In the genomic region with DNA sequence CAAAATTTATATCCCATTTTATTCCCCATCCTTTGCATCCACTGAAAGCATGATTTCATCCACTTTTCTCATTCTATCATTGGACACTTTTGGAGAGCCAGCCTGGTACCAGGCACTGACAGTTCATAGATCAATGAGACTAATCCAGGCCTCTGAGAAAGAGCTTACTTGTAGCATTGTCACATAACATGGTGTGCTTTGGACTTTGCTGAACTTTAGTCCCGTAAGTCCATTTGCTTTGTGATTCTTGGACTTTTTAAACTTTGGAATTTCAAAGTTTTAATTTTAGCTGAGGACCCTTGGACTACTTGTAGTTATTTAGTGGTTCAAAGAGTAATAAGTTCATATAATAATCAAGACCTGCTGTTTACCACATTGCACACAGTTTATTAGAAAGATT, we compare ENCODE assay signal across 19 cellular contexts. TPM values are rescaled to one million over a fixed set of nuclear protein-coding genes. Genes with fewer than 3 reads are reported as not detected.
DNase-seq lines count a peak whose midpoint lies in the region; ATAC-seq, FAIRE-seq and TF ChIP-seq lines count a peak whose summit lies in the region.
"Had no signal": no experiment of that assay in that cellular context is flagged by ENCODE, and none has a peak within 500 bp of the region (broad histone marks: within the 10 kb centered on the region; RNA-seq: fewer than 3 reads in every experiment).

No MANE protein-coding gene starts in this region.

- TF ChIP-seq CTCF in dorsolateral prefrontal cortex (IDR thresholded peaks at IDR 0.05 in 54 of 56, conservative IDR thresholded peaks at IDR 0.05 in 2 of 56; ENCODE audit: low read depth in 1 of 56, partially characterized antibody in 56 of 56) = no peak
- no peak for TF ChIP-seq CTCF in right lobe of liver (IDR thresholded peaks at IDR 0.05)
- no peak for TF ChIP-seq CTCF in SK-N-SH (IDR thresholded peaks at IDR 0.05)

- H3K79me2 ChIP-seq in SK-N-SH (ENCODE audit: insufficient read depth) = no peaks in the 10 kb centered on the region

- FAIRE-seq in GM12892 (lab: Jason Lieb, UNC) = peak; percentile 69
- FAIRE-seq: A204.1 had no signal

- intact Hi-C loops in dorsolateral prefrontal cortex (cut with DNase I) (loop anchor here in 1 of 2 donors (1.0 to 10.0 kb wide), 2 partner anchors 54 to 168 kb away; a partner anchor contains a TSS), right lobe of liver (cut with DNase I) (no loop called here)

- peaks cover 9% of the 10 kb centered on the region for H3F3A ChIP-seq in SK-N-SH (replicated peaks; ENCODE audit: insufficient read depth)

- ATAC-seq in right lobe of liver = peak; percentile 46 to 72 (median 62)
- ATAC-seq: CD8-positive, alpha-beta T cell had no signal

- TF ChIP-seq POLR2A in GM12892 (IDR thresholded peaks at IDR 0.05; ENCODE audit: low read depth, low read length) (no peak), right lobe of liver (IDR thresholded peaks at IDR 0.05) (no peak)

- POLR2A ChIA-PET in SK-N-SH (lab: Yijun Ruan, JAX) = interaction anchor here (2.1 kb wide), 1 partner anchor 57 kb away, joined by 12 read pairs; a partner anchor contains a TSS

- no peak overlapping the region for H3K9ac ChIP-seq in SK-N-SH
- H3K9ac ChIP-seq: KMS-11 had no signal

- CTCF ChIA-PET in SK-N-SH (lab: Yijun Ruan, JAX) = interaction anchor here (1.0 to 2.2 kb wide), 8 partner anchors 10 to 508 kb away, joined by 3 to 16 read pairs (median 6); a partner anchor contains a TSS

- no peak overlapping the region for H3K4me2 ChIP-seq in SK-N-SH
- H3K4me2 ChIP-seq: PC-9 had no signal

- H3K36me3 ChIP-seq in right lobe of liver (no peaks in the 10 kb centered on the region), SK-N-SH (replicated peaks in 1 of 2; ENCODE audit: control insufficient read depth in 1 of 2, insufficient read depth in 2 of 2, low read length in 1 of 2) (peaks cover 21 to 38% of the 10 kb centered on the region in 2 experiments)

- H3K9me2 ChIP-seq in SK-N-SH = no peaks in the 10 kb centered on the region

- no peak for TF ChIP-seq RAD21 in SK-N-SH (IDR thresholded peaks at IDR 0.05; ENCODE audit: low read length)

- no peak overlapping the region for H3K4me3 ChIP-seq in dorsolateral prefrontal cortex
- H3K4me3 ChIP-seq in right lobe of liver = peak overlapping the region in 1 of 3 donors; percentile 14
- no peak overlapping the region for H3K4me3 ChIP-seq in SK-N-SH (ENCODE audit: low read depth in 2 of 2, low read length in 1 of 2)
- H3K4me3 ChIP-seq: PC-9 had no signal

- peaks cover 0 to 41% (median 13%) of the 10 kb centered on the region in 4 donors for H3K4me1 ChIP-seq in right lobe of liver
- peaks cover 0 to 4% of the 10 kb centered on the region in 2 experiments; a peak in 1 of 4 replicates for H3K4me1 ChIP-seq in SK-N-SH (ENCODE audit: control insufficient read depth in 1 of 2, insufficient read depth in 2 of 2, low read depth in 1 of 2, low read length in 1 of 2)

- H3K9me3 ChIP-seq in right lobe of liver (no peaks in the 10 kb centered on the region), SK-N-SH (no peaks in the 10 kb centered on the region)
- H3K9me3 ChIP-seq: BLaER1 treated with 17β-estradiol and CSF1 and Interleukin-3, amounts not matched to agents 10 nM and 100 nM had no signal

- H4K20me1 ChIP-seq in SK-N-SH (ENCODE audit: insufficient read depth) = no peaks in the 10 kb centered on the region
- H4K20me1 ChIP-seq: BLaER1 treated with 17β-estradiol and CSF1 and Interleukin-3, amounts not matched to agents 10 nM and 100 nM had no signal

- peak overlapping the region in 57 of 59 donors; percentile 16 to 99 (median 84) for H3K27ac ChIP-seq in dorsolateral prefrontal cortex
- H3K27ac ChIP-seq in right lobe of liver = peak overlapping the region; percentile 72 to 88 (median 83)
- no peak overlapping the region for H3K27ac ChIP-seq in SK-N-SH (ENCODE audit: low read depth in 2 of 2, low read length in 1 of 2)
- H3K27ac ChIP-seq: PC-9 had no signal

- WGBS in right lobe of liver (ENCODE audit: insufficient coverage, low coverage, low lambda C conversion rate, missing lambda C conversion rate) = 40% methylated on average over 1 of the region's 1 CpG
- 92% methylated on average over 1 of the region's 1 CpG for WGBS in SK-N-SH (ENCODE audit: low lambda C conversion rate)

- DNase-seq in GM12892 (ENCODE audit: insufficient read length) (no peak), dorsolateral prefrontal cortex (no peak), right lobe of liver (no peak), superior temporal gyrus (ENCODE audit: extremely low spot score) (peak; percentile 49), SK-N-SH (no peak), cerebellar cortex (ENCODE audit: low spot score) (no peak), middle frontal gyrus (ENCODE audit: extremely low spot score, low spot score) (no peak), SKM-1 treated with dmso at 0.1 percent for 144 hours (lab: John Stamatoyannopoulos, UW; ENCODE audit: unreplicated experiment) (no peak)
- DNase-seq: CD8-positive, alpha-beta T cell; MV-4-11; NCI-H187; NCI-H2107; NCI-H226; NCI-H524; NCI-H82; PC-9 had no signal

- TF ChIP-seq EP300 in SK-N-SH (IDR thresholded peaks at IDR 0.05; ENCODE audit: borderline replicate concordance in 1 of 2, low read depth in 1 of 2, low read length in 1 of 2) = no peak

- H3K27me3 ChIP-seq in dorsolateral prefrontal cortex (no peaks in the 10 kb centered on the region), right lobe of liver (no peaks in the 10 kb centered on the region), SK-N-SH (ENCODE audit: insufficient read depth) (no peaks in the 10 kb centered on the region)
- H3K27me3 ChIP-seq: BLaER1 treated with 17β-estradiol and CSF1 and Interleukin-3, amounts not matched to agents 10 nM and 100 nM had no signal

- H2AFZ ChIP-seq in SK-N-SH (ENCODE audit: low read depth) = no peak overlapping the region
- H2AFZ ChIP-seq: PC-9 had no signal

TF ChIP-seq in SK-N-SH, 30 proteins besides CTCF, POLR2A, EP300 and RAD21 (continues in another document):
- no peak for TF ChIP-seq NFIC (IDR thresholded peaks at IDR 0.05; ENCODE audit: borderline replicate concordance)
- TF ChIP-seq FOXJ3 (CRISPR knock-in tag; IDR thresholded peaks at IDR 0.05) = no peak
- no peak for TF ChIP-seq SIN3A (IDR thresholded peaks at IDR 0.05; ENCODE audit: borderline replicate concordance, low read depth, low read length)
- no peak for TF ChIP-seq GABPA (IDR thresholded peaks at IDR 0.05; ENCODE audit: low read depth)
- TF ChIP-seq, protein P1, sequence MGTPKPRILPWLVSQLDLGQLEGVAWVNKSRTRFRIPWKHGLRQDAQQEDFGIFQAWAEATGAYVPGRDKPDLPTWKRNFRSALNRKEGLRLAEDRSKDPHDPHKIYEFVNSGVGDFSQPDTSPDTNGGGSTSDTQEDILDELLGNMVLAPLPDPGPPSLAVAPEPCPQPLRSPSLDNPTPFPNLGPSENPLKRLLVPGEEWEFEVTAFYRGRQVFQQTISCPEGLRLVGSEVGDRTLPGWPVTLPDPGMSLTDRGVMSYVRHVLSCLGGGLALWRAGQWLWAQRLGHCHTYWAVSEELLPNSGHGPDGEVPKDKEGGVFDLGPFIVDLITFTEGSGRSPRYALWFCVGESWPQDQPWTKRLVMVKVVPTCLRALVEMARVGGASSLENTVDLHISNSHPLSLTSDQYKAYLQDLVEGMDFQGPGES (IDR thresholded peaks at IDR 0.05; ENCODE audit: low read depth, low read length) = no peak
- no peak for TF ChIP-seq MEF2A (IDR thresholded peaks at IDR 0.05; ENCODE audit: borderline replicate concordance, low read depth)
- TF ChIP-seq YY1 (IDR thresholded peaks at IDR 0.05; ENCODE audit: low read depth) = no peak
- TF ChIP-seq, protein P2, sequence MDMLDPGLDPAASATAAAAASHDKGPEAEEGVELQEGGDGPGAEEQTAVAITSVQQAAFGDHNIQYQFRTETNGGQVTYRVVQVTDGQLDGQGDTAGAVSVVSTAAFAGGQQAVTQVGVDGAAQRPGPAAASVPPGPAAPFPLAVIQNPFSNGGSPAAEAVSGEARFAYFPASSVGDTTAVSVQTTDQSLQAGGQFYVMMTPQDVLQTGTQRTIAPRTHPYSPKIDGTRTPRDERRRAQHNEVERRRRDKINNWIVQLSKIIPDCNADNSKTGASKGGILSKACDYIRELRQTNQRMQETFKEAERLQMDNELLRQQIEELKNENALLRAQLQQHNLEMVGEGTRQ (IDR thresholded peaks at IDR 0.05; ENCODE audit: borderline replicate concordance, low read depth, low read length) = no peak
- TF ChIP-seq, protein P3, sequence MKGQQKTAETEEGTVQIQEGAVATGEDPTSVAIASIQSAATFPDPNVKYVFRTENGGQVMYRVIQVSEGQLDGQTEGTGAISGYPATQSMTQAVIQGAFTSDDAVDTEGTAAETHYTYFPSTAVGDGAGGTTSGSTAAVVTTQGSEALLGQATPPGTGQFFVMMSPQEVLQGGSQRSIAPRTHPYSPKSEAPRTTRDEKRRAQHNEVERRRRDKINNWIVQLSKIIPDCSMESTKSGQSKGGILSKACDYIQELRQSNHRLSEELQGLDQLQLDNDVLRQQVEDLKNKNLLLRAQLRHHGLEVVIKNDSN (IDR thresholded peaks at IDR 0.05; ENCODE audit: borderline replicate concordance, low read depth) = no peak
- no peak for TF ChIP-seq RCOR1 (IDR thresholded peaks at IDR 0.05; ENCODE audit: low read length)
- no peak for TF ChIP-seq CHD2 (IDR thresholded peaks at IDR 0.05; ENCODE audit: low read length, partially characterized antibody)
- no peak for TF ChIP-seq EZH2phosphoT487 (IDR thresholded peaks at IDR 0.05; ENCODE audit: borderline replicate concordance, low read depth)

RNA-seq across cellular contexts. Expression of a gene that starts 11.5 kb away (rescaled TPM):
- 27.1 TPM for polyA plus RNA-seq in GM12892 (2012; ENCODE audit: missing spikeins)
- total RNA-seq in dorsolateral prefrontal cortex (10 to 100 TPM; 16.1 to 30.6 (median 22.3) TPM), right lobe of liver (10 to 100 TPM in 4 of 6 experiments, 1 to 10 TPM in 2; 7.0 to 20.4 (median 13.1) TPM)
- polyA plus RNA-seq in SK-N-SH (2012; rRNA removed) = 9.2 and 10.8 TPM in 2 replicates
- polyA plus RNA-seq in SK-N-SH (2012; cell fraction: cytosol; rRNA removed) = 11.1 and 13.0 TPM in 2 replicates
- polyA plus RNA-seq in SK-N-SH (2012; cell fraction: nucleus; rRNA removed) = 8.3 and 11.8 TPM in 2 replicates

RNA-seq across cellular contexts. Expression of a gene that starts 11.7 kb away (rescaled TPM):
- polyA plus RNA-seq in GM12892 (2012; ENCODE audit: missing spikeins) = 7,151 TPM
- 100 to 1,000 TPM; 295 to 743 (median 520) TPM for total RNA-seq in dorsolateral prefrontal cortex
- 1,000 to 10,000 TPM in 2 of 6 experiments, 100 to 1,000 TPM in 4; 353 to 1,546 (median 454) TPM for total RNA-seq in right lobe of liver
- 1,564 and 2,425 TPM in 2 replicates for polyA plus RNA-seq in SK-N-SH (2012; rRNA removed)
- polyA plus RNA-seq in SK-N-SH (2012; cell fraction: cytosol; rRNA removed) = 2,841 and 2,925 TPM in 2 replicates
- polyA plus RNA-seq in SK-N-SH (2012; cell fraction: nucleus; rRNA removed) = 199 and 396 TPM in 2 replicates

RNA-seq across cellular contexts. Expression of a gene that starts 56.8 kb away (rescaled TPM):
- polyA plus RNA-seq in GM12892 (2012; ENCODE audit: missing spikeins) = 30.6 TPM
- total RNA-seq in dorsolateral prefrontal cortex (10 to 100 TPM in 116 of 120 experiments, 1 to 10 TPM in 4; 8.7 to 26.5 (median 15.0) TPM), right lobe of liver (100 to 1,000 TPM; 134 to 647 (median 244) TPM)
- polyA plus RNA-seq in SK-N-SH (2012; rRNA removed) = 41.4 and 41.6 TPM in 2 replicates
- 54.0 and 60.7 TPM in 2 replicates for polyA plus RNA-seq in SK-N-SH (2012; cell fraction: cytosol; rRNA removed)
- polyA plus RNA-seq in SK-N-SH (2012; cell fraction: nucleus; rRNA removed) = 12.4 and 22.4 TPM in 2 replicates

Comparison
In these comparisons a context has a peak if more than half of its experiments do, and no peak if none do; other contexts are left out.
1. H3K27ac ChIP-seq: peak in dorsolateral prefrontal cortex (57 of 59) and right lobe of liver (3 of 3); none in SK-N-SH (0 of 2).
2. RNA of a gene that starts 56.8 kb away (total RNA-seq): 134 to 647 TPM in right lobe of liver; 8.7 to 26.5 TPM in dorsolateral prefrontal cortex; every median in the first group is over 4 times any median in the second.